Comparison of ENCODE assay signal across 23 cellular contexts in the genomic region with DNA sequence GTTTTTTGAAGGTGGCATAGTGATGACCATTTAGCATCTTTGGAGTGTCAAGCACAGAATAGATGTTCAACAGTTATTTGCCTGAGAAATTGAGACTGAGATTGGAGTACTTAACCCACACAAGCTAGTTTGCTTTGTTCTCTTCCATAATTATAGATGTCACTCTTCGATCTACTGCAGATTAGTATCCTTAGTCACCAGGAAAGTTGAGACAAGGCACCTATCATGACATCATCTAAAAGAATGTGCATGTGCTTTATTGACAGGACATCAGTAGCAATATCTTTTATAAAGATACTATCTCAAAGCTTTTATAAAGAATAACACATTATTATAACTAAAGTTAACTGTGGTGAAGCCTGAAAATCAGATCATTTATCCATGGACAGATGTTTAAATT.
"Had no signal": no experiment of that assay in that cellular context is flagged by ENCODE, and none has a peak within 500 bp of the region (broad histone marks: within the 10 kb centered on the region; RNA-seq: fewer than 3 reads in every experiment).

No MANE protein-coding gene starts in this region.

- H3K27me3 ChIP-seq: cardiac muscle cell, MG63, Peyer's patch, SJCRH30 had no signal

- H3K27ac ChIP-seq: cardiac muscle cell, Peyer's patch, RWPE1, SJCRH30 had no signal

- H3K36me3 ChIP-seq: cardiac muscle cell, SJCRH30 had no signal

- H3K4me3 ChIP-seq: cardiac muscle cell, MG63, Peyer's patch, SJCRH30 had no signal

- H3K4me1 ChIP-seq: SJCRH30 had no signal

- DNase-seq: activated B cell treated with CpG ODN at 0.5 μM for 24 hours; activated CD4-positive, alpha-beta memory T cell treated with anti-CD3 and anti-CD28 coated beads for 36 hours; activated CD4-positive, alpha-beta T cell treated with anti-CD3 and anti-CD28 coated beads, Interleukin-2, amount 10 ng/mL, durations not matched to agents 7 days and 5 days; activated CD8-positive, alpha-beta memory T cell treated with anti-CD3 and anti-CD28 coated beads for 24 hours; activated gamma-delta T cell; activated naive CD4-positive, alpha-beta T cell treated with anti-CD3 and anti-CD28 coated beads for 36 hours; activated T-cell treated with anti-CD3 and anti-CD28 coated beads, Interleukin-2, amount 50 U/mL, for 48 hours; amygdala; MG63; MV-4-11; NCI-H1092 treated with DMSO at 0.1 percent for 48 hours; NCI-H1417 treated with DMSO at 0.1 percent for 48 hours; NCI-H187; NCI-H2171; NCI-H345; NCI-H510A treated with DMSO at 0.1 percent for 48 hours; NCI-H774; Peyer's patch; Right ventricle myocardium superior; SJCRH30 had no signal

- ATAC-seq: activated T-helper 17 cell treated with anti-CD3 and anti-CD28 coated beads, Interleukin-2, amount 50 U/mL, for 72 hours had no signal

- H3K9me3 ChIP-seq: MG63, Peyer's patch, SJCRH30 had no signal
